In the genomic region with DNA sequence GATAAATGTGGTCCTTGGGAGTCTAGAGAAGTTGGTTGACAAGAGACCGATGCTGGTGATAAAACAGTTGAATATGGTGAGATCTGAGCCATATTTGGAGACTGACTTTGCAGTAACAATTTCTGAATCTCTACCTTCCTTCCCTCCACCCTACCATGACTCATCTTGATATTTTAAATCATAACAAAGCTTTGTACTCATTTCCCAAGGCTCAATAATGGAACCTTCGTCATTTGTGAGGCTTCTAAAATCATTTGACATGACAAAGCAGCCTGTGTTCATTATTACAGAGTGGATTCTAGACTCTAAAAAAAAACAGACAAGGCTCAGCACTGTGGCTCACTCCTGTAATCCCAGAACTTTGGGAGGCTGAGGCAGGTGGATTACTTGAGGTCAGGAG, we compare ENCODE assay signal across 21 cellular contexts. TPM values are rescaled to one million over a fixed set of nuclear protein-coding genes. Genes with fewer than 3 reads are reported as not detected.
"Had no signal": no experiment of that assay in that cellular context is flagged by ENCODE, and none has a peak within 500 bp of the region (broad histone marks: within the 10 kb centered on the region; RNA-seq: fewer than 3 reads in every experiment).

No MANE protein-coding gene starts in this region.

- ATAC-seq: activated CD4-positive, CD25-positive, alpha-beta regulatory T cell treated with anti-CD3 and anti-CD28 coated beads, Interleukin-2, amount 50 U/mL, for 24 hours; activated naive CD8-positive, alpha-beta T cell treated with anti-CD3 and anti-CD28 coated beads, Interleukin-2, amount 50 U/mL, for 24 hours; stimulated activated naive B cell treated with anti-CD40 and anti-IgM and Interleukin-4, amounts not matched to agents 10 μg/mL and 1 μg/mL and 100 μg/mL, for 72 hours had no signal

- H3K4me1 ChIP-seq: neural progenitor cell, parathyroid adenoma, tibial nerve had no signal

- H3K4me3 ChIP-seq: neural progenitor cell, SK-N-MC, tibial nerve had no signal

- H3K27me3 ChIP-seq: neural progenitor cell, tibial nerve had no signal

- H3K27ac ChIP-seq: neural progenitor cell, parathyroid adenoma, SK-N-MC, tibial nerve had no signal

- H3K36me3 ChIP-seq: neural progenitor cell, tibial nerve had no signal

- DNase-seq: activated CD4-positive, alpha-beta T cell treated with anti-CD3 and anti-CD28 coated beads, Interleukin-2, amount 50 U/mL, for 4 hours; activated naive CD4-positive, alpha-beta T cell treated with Interleukin-2 at 50 U/mL for 16 hours; activated naive CD8-positive, alpha-beta T cell treated with anti-CD3 and anti-CD28 coated beads, Interleukin-2, amount 50 U/mL, for 24 hours; activated T-cell treated with anti-CD3 and anti-CD28 coated beads for 4 hours; aorta; effector memory CD4-positive, alpha-beta T cell; naive B cell; stimulated activated CD4-positive, alpha-beta T cell treated with anti-CD3 and anti-CD28 coated beads, Interleukin-2, amount 100 ng/mL, for 48 hours; stimulated activated naive B cell treated with anti-CD40 and anti-IgM and Interleukin-4, amounts not matched to agents 10 μg/mL and 1 μg/mL and 100 μg/mL, for 72 hours; substantia nigra had no signal

- H3K9me3 ChIP-seq: tibial nerve had no signal

RNA-seq across cellular contexts. Expression of a gene that starts 54.0 kb away (rescaled TPM):
- total RNA-seq: aorta, bronchial epithelial cell, cerebellum, epithelial cell of proximal tubule, liver, renal cortical epithelial cell, skeletal muscle tissue, tibial nerve had no signal
- polyA plus RNA-seq: aorta, liver had no signal
